31 cellular contexts compared by ENCODE assay signal in genomic region chr15:52329150-52329549, GRCh38. TPM values are rescaled to one million over a fixed set of nuclear protein-coding genes. Genes with fewer than 3 reads are reported as not detected.
"Had no signal": no experiment of that assay in that cellular context is flagged by ENCODE, and none has a peak within 500 bp of the region (broad histone marks: within the 10 kb centered on the region; RNA-seq: fewer than 3 reads in every experiment).

No MANE protein-coding gene starts in this region.

- H3K36me3 ChIP-seq: ovary, prostate gland, WERI-Rb-1 had no signal

- H3K4me1 ChIP-seq: gastroesophageal sphincter, prostate gland, sigmoid colon, tibial artery had no signal

- H3K4me1 Mint-ChIP-seq: nephron had no signal

- DNase-seq: activated CD4-positive, alpha-beta memory T cell treated with anti-CD3 and anti-CD28 coated beads for 36 hours; activated CD4-positive, alpha-beta T cell treated with anti-CD3 and anti-CD28 coated beads, Interleukin-2, amount 10 ng/mL, durations not matched to agents 24 days and 14 days; activated CD4-positive, CD25-positive, alpha-beta regulatory T cell treated with anti-CD3 and anti-CD28 coated beads, Interleukin-2, amount 50 U/mL, for 72 hours; activated effector memory CD4-positive, alpha-beta T cell treated with anti-CD3 and anti-CD28 coated beads, Interleukin-2, amount 50 U/mL, for 16 hours; activated naive CD4-positive, alpha-beta T cell treated with anti-CD3 and anti-CD28 coated beads for 36 hours; activated naive CD8-positive, alpha-beta T cell treated with anti-CD3 and anti-CD28 coated beads for 36 hours; activated T-cell treated with anti-CD3 and anti-CD28 coated beads, Interleukin-2, amount 50 U/mL, for 48 hours; adrenal gland; aorta; brain microvascular endothelial cell; left cardiac atrium; mesendoderm; mucosa of descending colon; ovary; sigmoid colon; SK-N-SH; small intestine; stimulated activated CD4-positive, alpha-beta T cell treated with anti-CD3 and anti-CD28 coated beads, Interleukin-4, amount 100 ng/mL, for 24 hours; stomach; SW 1271; T1000; tibial artery; WERI-Rb-1 had no signal

- H3K4me3 Mint-ChIP-seq: activated CD4-positive, alpha-beta memory T cell treated with anti-CD3 and anti-CD28 coated beads for 36 hours; activated CD4-positive, alpha-beta T cell treated with anti-CD3 and anti-CD28 coated beads, Interleukin-2, amount 10 ng/mL, durations not matched to agents 24 days and 14 days; activated naive CD4-positive, alpha-beta T cell treated with anti-CD3 and anti-CD28 coated beads for 36 hours; activated naive CD8-positive, alpha-beta T cell treated with anti-CD3 and anti-CD28 coated beads for 36 hours; nephron; stimulated activated effector memory CD8-positive, alpha-beta T cell treated with anti-CD3 and anti-CD28 coated beads, Interleukin-12 subunit alpha, Interleukin-12 subunit beta, amount 100 ng/mL, for 72 hours; T-helper 1 cell treated with Interleukin-12 subunit alpha and Interleukin-12 subunit beta and Interleukin-4 antibody, amounts not matched to agents 30 μg/mL and 1 μg/mL, for 36 hours had no signal

- H3K79me2 ChIP-seq: hepatocyte had no signal

- H2AFZ ChIP-seq: hepatocyte had no signal

- H3K9ac ChIP-seq: SK-N-SH had no signal

- H3K27ac ChIP-seq: adrenal gland, brain microvascular endothelial cell, gastroesophageal sphincter, hepatocyte, neutrophil, ovary, prostate gland, sigmoid colon, stomach, tibial artery, WERI-Rb-1 had no signal

- H3K27me3 ChIP-seq: adrenal gland, brain microvascular endothelial cell, gastroesophageal sphincter, hepatocyte, neutrophil, ovary, sigmoid colon, stomach, tibial artery had no signal

- H3K27me3 Mint-ChIP-seq: activated CD4-positive, alpha-beta memory T cell treated with anti-CD3 and anti-CD28 coated beads for 36 hours; activated CD4-positive, alpha-beta T cell treated with anti-CD3 and anti-CD28 coated beads, Interleukin-2, amount 10 ng/mL, durations not matched to agents 24 days and 14 days; activated naive CD8-positive, alpha-beta T cell treated with anti-CD3 and anti-CD28 coated beads for 36 hours had no signal

- H3K9me3 ChIP-seq: adrenal gland, gastroesophageal sphincter, mucosa of descending colon, neutrophil, ovary, prostate gland, sigmoid colon, SK-N-SH, stomach, tibial artery had no signal

- H3K9me3 Mint-ChIP-seq: activated CD4-positive, alpha-beta memory T cell treated with anti-CD3 and anti-CD28 coated beads for 36 hours; activated CD4-positive, alpha-beta T cell treated with anti-CD3 and anti-CD28 coated beads, Interleukin-2, amount 10 ng/mL, durations not matched to agents 24 days and 14 days; activated naive CD4-positive, alpha-beta T cell treated with anti-CD3 and anti-CD28 coated beads for 36 hours; activated naive CD8-positive, alpha-beta T cell treated with anti-CD3 and anti-CD28 coated beads for 36 hours; nephron; stimulated activated effector memory CD8-positive, alpha-beta T cell treated with anti-CD3 and anti-CD28 coated beads, Interleukin-12 subunit alpha, Interleukin-12 subunit beta, amount 100 ng/mL, for 72 hours; T-helper 1 cell treated with Interleukin-12 subunit alpha and Interleukin-12 subunit beta and Interleukin-4 antibody, amounts not matched to agents 30 μg/mL and 1 μg/mL, for 36 hours had no signal

- H3K4me2 ChIP-seq: hepatocyte, SK-N-SH had no signal

- ATAC-seq: gastroesophageal sphincter; left cardiac atrium; mucosa of descending colon; stimulated activated effector memory CD8-positive, alpha-beta T cell treated with anti-CD3 and anti-CD28 coated beads, Interleukin-12 subunit alpha, Interleukin-12 subunit beta, amount 100 ng/mL, for 72 hours had no signal

- H3K27ac Mint-ChIP-seq: activated CD4-positive, alpha-beta memory T cell treated with anti-CD3 and anti-CD28 coated beads for 36 hours; activated CD4-positive, alpha-beta T cell treated with anti-CD3 and anti-CD28 coated beads, Interleukin-2, amount 10 ng/mL, durations not matched to agents 24 days and 14 days; activated naive CD4-positive, alpha-beta T cell treated with anti-CD3 and anti-CD28 coated beads for 36 hours; activated naive CD8-positive, alpha-beta T cell treated with anti-CD3 and anti-CD28 coated beads for 36 hours; nephron; T-helper 1 cell treated with Interleukin-12 subunit alpha and Interleukin-12 subunit beta and Interleukin-4 antibody, amounts not matched to agents 30 μg/mL and 1 μg/mL, for 36 hours had no signal

- H3K4me3 ChIP-seq: adrenal gland, gastroesophageal sphincter, hepatocyte, mucosa of descending colon, ovary, prostate gland, sigmoid colon, stomach, tibial artery had no signal

RNA-seq across cellular contexts. Expression of gene MYO5C, which starts 33.5 kb away (rescaled TPM):
- total RNA-seq: fibroblast of villous mesenchyme had no signal
